ENCODE assay signal across 8 cellular contexts in the genomic region with DNA sequence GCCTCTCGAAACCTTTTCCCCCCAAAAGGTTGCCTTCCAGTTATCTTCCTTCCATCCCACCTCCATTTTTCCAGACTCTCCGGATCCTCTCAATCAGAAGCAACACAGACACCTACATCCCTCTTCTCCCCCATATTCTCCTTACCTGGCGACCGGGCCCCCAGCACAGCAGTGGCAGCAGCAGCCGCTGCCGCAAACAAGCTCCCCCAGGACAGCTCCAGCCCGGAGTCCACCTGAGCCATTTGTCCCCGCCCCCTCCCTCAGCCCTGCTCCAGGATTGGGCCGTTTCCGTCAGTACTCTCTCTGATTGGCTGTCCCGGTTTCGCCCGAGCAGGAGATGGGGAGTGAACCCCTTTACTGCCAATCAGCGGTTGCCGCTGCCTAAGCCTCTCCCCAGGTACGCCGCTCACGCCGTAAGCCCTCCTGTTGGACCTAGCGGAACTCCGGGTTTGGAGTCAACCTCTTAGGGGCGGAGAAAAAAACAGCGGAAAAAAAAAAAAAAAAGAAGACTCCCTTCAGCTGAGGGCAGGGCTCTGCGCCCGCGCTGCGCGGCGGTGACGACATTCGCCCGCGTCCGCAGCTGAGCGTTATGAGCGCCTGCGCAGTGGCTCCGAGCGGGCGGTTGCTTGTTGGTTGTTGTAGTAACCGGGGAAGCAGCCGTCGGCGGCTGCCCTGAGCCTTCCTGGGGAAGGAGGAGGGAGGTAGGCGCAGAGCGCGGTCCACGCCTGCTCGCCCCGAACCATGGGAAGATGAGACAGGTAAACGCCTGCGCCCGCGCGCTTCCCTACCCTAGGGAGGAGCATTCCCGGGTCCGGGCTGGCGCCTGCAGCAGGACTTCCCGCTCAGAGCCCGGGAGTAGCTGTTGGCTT. TPM values are rescaled to one million over a fixed set of nuclear protein-coding genes. Genes with fewer than 3 reads are reported as not detected.
DNase-seq lines count a peak whose midpoint lies in the region; ATAC-seq and TF ChIP-seq lines count a peak whose summit lies in the region.

TSS of gene ERG28 (minus strand) at position 247 of the 869 bp plus-strand sequence. CDS start 3,374 bp downstream, outside the sequence.
A gene with protein sequence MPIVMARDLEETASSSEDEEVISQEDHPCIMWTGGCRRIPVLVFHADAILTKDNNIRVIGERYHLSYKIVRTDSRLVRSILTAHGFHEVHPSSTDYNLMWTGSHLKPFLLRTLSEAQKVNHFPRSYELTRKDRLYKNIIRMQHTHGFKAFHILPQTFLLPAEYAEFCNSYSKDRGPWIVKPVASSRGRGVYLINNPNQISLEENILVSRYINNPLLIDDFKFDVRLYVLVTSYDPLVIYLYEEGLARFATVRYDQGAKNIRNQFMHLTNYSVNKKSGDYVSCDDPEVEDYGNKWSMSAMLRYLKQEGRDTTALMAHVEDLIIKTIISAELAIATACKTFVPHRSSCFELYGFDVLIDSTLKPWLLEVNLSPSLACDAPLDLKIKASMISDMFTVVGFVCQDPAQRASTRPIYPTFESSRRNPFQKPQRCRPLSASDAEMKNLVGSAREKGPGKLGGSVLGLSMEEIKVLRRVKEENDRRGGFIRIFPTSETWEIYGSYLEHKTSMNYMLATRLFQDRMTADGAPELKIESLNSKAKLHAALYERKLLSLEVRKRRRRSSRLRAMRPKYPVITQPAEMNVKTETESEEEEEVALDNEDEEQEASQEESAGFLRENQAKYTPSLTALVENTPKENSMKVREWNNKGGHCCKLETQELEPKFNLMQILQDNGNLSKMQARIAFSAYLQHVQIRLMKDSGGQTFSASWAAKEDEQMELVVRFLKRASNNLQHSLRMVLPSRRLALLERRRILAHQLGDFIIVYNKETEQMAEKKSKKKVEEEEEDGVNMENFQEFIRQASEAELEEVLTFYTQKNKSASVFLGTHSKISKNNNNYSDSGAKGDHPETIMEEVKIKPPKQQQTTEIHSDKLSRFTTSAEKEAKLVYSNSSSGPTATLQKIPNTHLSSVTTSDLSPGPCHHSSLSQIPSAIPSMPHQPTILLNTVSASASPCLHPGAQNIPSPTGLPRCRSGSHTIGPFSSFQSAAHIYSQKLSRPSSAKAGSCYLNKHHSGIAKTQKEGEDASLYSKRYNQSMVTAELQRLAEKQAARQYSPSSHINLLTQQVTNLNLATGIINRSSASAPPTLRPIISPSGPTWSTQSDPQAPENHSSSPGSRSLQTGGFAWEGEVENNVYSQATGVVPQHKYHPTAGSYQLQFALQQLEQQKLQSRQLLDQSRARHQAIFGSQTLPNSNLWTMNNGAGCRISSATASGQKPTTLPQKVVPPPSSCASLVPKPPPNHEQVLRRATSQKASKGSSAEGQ (N-terminal part only) (plus strand): TSS at position 617 of the 869 bp plus-strand sequence. CDS start 1,904 bp downstream, outside the sequence.

- TF ChIP-seq CTCF in GM12864 (IDR thresholded peaks at IDR 0.05; ENCODE audit: low read depth, low read length, missing control alignments) (no peak), ovary (IDR thresholded peaks at IDR 0.05) (no peak), tibial artery (IDR thresholded peaks at IDR 0.05) (no peak)

- WGBS in ovary, 3 donors, result 0% methylated on average over 60 of the region's 60 CpGs

- H3K4me3 ChIP-seq in GM12864 (ENCODE audit: low read depth, low read length) (peak within 1 kb of the TSS; percentile 99), ovary (peak within 1 kb of the TSS; percentile 90), tibial artery (peak within 1 kb of the TSS; percentile 89 to 90)

- intact Hi-C loops in Right ventricle myocardium inferior (cut with DNase I) (no loop called here), ovary (cut with DNase I) (no loop called here), tibial artery (cut with DNase I; ENCODE audit: low total_unique reads) (loop anchor here (5.0 kb wide), 1 partner anchor 321 kb away; the partner anchor contains the start of gene TGFB3)

- DNase-seq in GM12864 (ENCODE audit: low read depth) (peak; percentile 99), NCI-H1417 (lab: John Stamatoyannopoulos, UW) (peak; percentile 100), SW 1271 (lab: John Stamatoyannopoulos, UW) (peak; percentile 99), Right ventricle myocardium inferior (ENCODE audit: missing footprints) (peak; percentile 99), ovary (peak; percentile 95 to 98 (median 97)), tibial artery (peak; percentile 96 to 99)
- peak; percentile 92 for DNase-seq in activated naive CD8-positive, alpha-beta T cell treated with anti-CD3 and anti-CD28 coated beads, Interleukin-2, amount 50 U/mL, for 16 hours (ENCODE audit: low read depth, low spot score)

- peak; percentile 66 for TF ChIP-seq POLR2A in ovary (IDR thresholded peaks at IDR 0.05)

- H3K27me3 ChIP-seq in ovary (no peaks in the 10 kb centered on the region), tibial artery (no peaks in the 10 kb centered on the region)

- H3K36me3 ChIP-seq in ovary (no peaks in the 10 kb centered on the region), tibial artery (peaks cover 0 to 16% (median 5%) of the 10 kb centered on the region in 3 donors)

- peaks cover 5% of the 10 kb centered on the region for H3K4me1 ChIP-seq in ovary (ENCODE audit: insufficient read depth)
- H3K4me1 ChIP-seq in tibial artery, result peaks cover 0 to 21% (median 12%) of the 10 kb centered on the region in 4 donors

- H3K9me3 ChIP-seq in ovary (no peaks in the 10 kb centered on the region), tibial artery (no peaks in the 10 kb centered on the region)

- ATAC-seq in HG02759 (IDR thresholded peaks at IDR 0.05; ENCODE audit: unreplicated experiment), result peak; percentile 98
- ATAC-seq in Right ventricle myocardium inferior, result peak; percentile 97

- TF ChIP-seq EP300 in ovary (IDR thresholded peaks at IDR 0.05), result no peak

- H3K27ac ChIP-seq in ovary (peak within 1 kb of the TSS in 1 of 2 donors; percentile 73), tibial artery (peak within 1 kb of the TSS; percentile 81 to 86)

RNA-seq across cellular contexts. Expression of gene ERG28, which starts in this region (rescaled TPM):
- total RNA-seq in Right ventricle myocardium inferior (6.5 TPM), ovary (10 to 100 TPM; 11.4 to 27.7 (median 16.0) TPM)
- polyA plus RNA-seq in ovary, result 10 to 100 TPM; 19.1 to 55.1 TPM

RNA-seq across cellular contexts. Expression of the second gene that starts in this region (rescaled TPM):
- total RNA-seq in Right ventricle myocardium inferior (17.8 TPM), ovary (10 to 100 TPM; 23.2 to 34.9 (median 27.3) TPM)
- 10 to 100 TPM; 11.0 to 28.4 TPM for polyA plus RNA-seq in ovary
